In the genomic region with DNA sequence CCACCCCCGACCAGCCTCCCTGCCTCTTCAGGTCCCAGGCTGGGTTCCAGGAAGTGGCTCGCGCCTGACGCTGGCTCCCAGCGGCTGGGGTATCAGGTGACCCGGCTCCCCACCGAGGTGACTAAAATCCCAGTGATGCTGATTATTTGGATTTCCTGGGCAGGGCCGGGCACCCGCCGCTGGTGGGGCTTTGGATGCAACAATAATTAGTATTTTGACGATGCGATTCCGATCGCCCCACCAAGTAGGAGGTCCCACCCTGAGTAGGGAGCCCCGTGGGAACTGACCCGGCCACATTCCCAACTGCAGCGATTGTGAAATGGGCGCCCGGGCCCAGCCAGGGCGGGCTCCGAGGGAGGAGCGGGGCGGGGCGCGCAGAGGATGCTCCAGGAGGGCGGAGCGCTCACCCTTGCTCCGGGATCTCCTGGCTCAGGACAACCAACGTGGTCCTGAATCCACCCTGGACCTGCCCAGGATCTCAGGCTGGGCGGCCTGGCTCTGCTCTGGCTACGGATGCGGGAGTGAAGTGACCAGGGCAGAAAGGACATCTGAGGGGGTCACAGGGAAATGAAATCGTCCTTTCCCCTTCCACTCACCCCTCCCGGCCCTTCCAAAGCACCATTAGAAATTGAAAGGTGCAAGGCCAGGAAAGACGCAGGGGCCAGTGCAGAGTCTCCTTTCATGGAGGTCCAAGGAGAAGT, we compare ENCODE assay signal across 1 cellular context.
TF ChIP-seq lines count a peak whose summit lies in the region.

No MANE protein-coding gene starts in this region.

TF ChIP-seq in HCT116, 20 proteins besides CTCF, POLR2A, EP300 and RAD21 (continued from another document):
- TF ChIP-seq, protein P1, sequence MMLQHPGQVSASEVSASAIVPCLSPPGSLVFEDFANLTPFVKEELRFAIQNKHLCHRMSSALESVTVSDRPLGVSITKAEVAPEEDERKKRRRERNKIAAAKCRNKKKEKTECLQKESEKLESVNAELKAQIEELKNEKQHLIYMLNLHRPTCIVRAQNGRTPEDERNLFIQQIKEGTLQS (IDR thresholded peaks at IDR 0.05), result no peak
- no peak for TF ChIP-seq ZNF274 (IDR thresholded peaks at IDR 0.05; ENCODE audit: low read depth, low read length)
- TF ChIP-seq EGR1 (IDR thresholded peaks at IDR 0.05; ENCODE audit: low read depth), result no peak
- TF ChIP-seq EZH2 (IDR thresholded peaks at IDR 0.05), result no peak
- no peak for TF ChIP-seq SRF (IDR thresholded peaks at IDR 0.05; ENCODE audit: low read depth)
- TF ChIP-seq MAX (IDR thresholded peaks at IDR 0.05), result no peak
- no peak for TF ChIP-seq EZH2phosphoT487 (IDR thresholded peaks at IDR 0.05; ENCODE audit: borderline replicate concordance)
- peak; percentile 62 for TF ChIP-seq YY1 (IDR thresholded peaks at IDR 0.05; ENCODE audit: extremely low read depth, insufficient replicate concordance, low read depth, low read length)
- TF ChIP-seq SP1 (IDR thresholded peaks at IDR 0.05; ENCODE audit: low read depth), result no peak
TF ChIP-seq in HCT116: peak in this region for 4.
